In genomic region chr6:42049116-42049809, GRCh38 we compare ENCODE assay signal across 8 cellular contexts. TPM values are rescaled to one million over a fixed set of nuclear protein-coding genes. Genes with fewer than 3 reads are reported as not detected.
A peak's percentile ranks its signal among the peaks of the same experiment; 100 is the strongest.
DNase-seq lines count a peak whose midpoint lies in the region; ATAC-seq and TF ChIP-seq lines count a peak whose summit lies in the region.

No MANE protein-coding gene starts in this region.

- H3K27me3 Mint-ChIP-seq in type B pancreatic cell: peaks cover 9% of the 10 kb centered on the region

- H3K9me3 Mint-ChIP-seq in type B pancreatic cell: no peaks in the 10 kb centered on the region

- H3K27me3 ChIP-seq in heart left ventricle (no peaks in the 10 kb centered on the region), lower lobe of right lung (ENCODE audit: low read depth) (no peaks in the 10 kb centered on the region)

- H3K4me1 Mint-ChIP-seq in type B pancreatic cell (ENCODE audit: unreplicated experiment): peaks cover 42% of the 10 kb centered on the region

- H3K4me1 ChIP-seq in heart left ventricle: peaks cover 7 to 88% (median 62%) of the 10 kb centered on the region in 12 donors
- H3K4me1 ChIP-seq in lower lobe of right lung: peaks cover 63% of the 10 kb centered on the region

- no peak for TF ChIP-seq POLR2A in heart left ventricle (IDR thresholded peaks at IDR 0.05)

- peak overlapping the region; percentile 90 for H3K4me3 Mint-ChIP-seq in type B pancreatic cell

- TF ChIP-seq CTCF in heart left ventricle (IDR thresholded peaks at IDR 0.05) (no peak), astrocyte of the spinal cord (IDR thresholded peaks at IDR 0.05; ENCODE audit: low read depth, low read length) (no peak), lower lobe of right lung (IDR thresholded peaks at IDR 0.05) (no peak), type B pancreatic cell (conservative IDR thresholded peaks at IDR 0.05) (no peak)

- peaks cover 7% of the 10 kb centered on the region for H3K36me3 Mint-ChIP-seq in type B pancreatic cell

- H3K36me3 ChIP-seq in heart left ventricle: peaks cover 0 to 28% (median 23%) of the 10 kb centered on the region in 9 donors
- H3K36me3 ChIP-seq in lower lobe of right lung: peaks cover 25% of the 10 kb centered on the region

- H3K27ac ChIP-seq in heart left ventricle (peak overlapping the region; percentile 90 to 98 (median 94)), lower lobe of right lung (peak overlapping the region; percentile 90)

- H3K9me3 ChIP-seq in heart left ventricle: no peaks in the 10 kb centered on the region
- no peaks in the 10 kb centered on the region for H3K9me3 ChIP-seq in lower lobe of right lung

- ATAC-seq in heart left ventricle: no peak
- no peak for ATAC-seq in Right ventricle myocardium superior (ENCODE audit: poor library complexity)
- ATAC-seq in lower lobe of right lung: no peak

- DNase-seq in heart left ventricle (no peak), Right ventricle myocardium superior (no peak), astrocyte of the spinal cord (ENCODE audit: low read depth, low spot score) (no peak), lower lobe of right lung (no peak), type B pancreatic cell (ENCODE audit: extremely low spot score, unreplicated experiment) (no peak), superior temporal gyrus (ENCODE audit: extremely low spot score) (no peak), NCI-H446 (lab: John Stamatoyannopoulos, UW) (no peak)
- DNase-seq in activated CD4-positive, alpha-beta T cell treated with anti-CD3 and anti-CD28 coated beads for 4 hours: no peak

- intact Hi-C loops in heart left ventricle (cut with DNase I) (loop anchor here in 6 of 10 donors (5.0 to 10.0 kb wide), 4 partner anchors 127 to 684 kb away; partner anchors contain the start of genes BYSL (in 1 of the 6), MED20 (in 1 of the 6) and USP49 (in 1 of the 6)), Right ventricle myocardium superior (cut with DNase I) (loop anchor here (5.0 kb wide), 1 partner anchor 262 kb away; the partner anchor contains the start of gene TOMM6), lower lobe of right lung (cut with DNase I) (loop anchor here (10.0 kb wide), 1 partner anchor 114 kb away; no protein-coding TSS in a partner anchor)

- peak overlapping the region; percentile 40 to 87 (median 74) for H3K4me3 ChIP-seq in heart left ventricle
- H3K4me3 ChIP-seq in astrocyte of the spinal cord (ENCODE audit: low read depth, low read length): peak overlapping the region; percentile 83
- peak overlapping the region; percentile 92 for H3K4me3 ChIP-seq in lower lobe of right lung

- 52 to 66% (median 60%) methylated on average over 35 to 36 of the region's 36 CpGs for WGBS in heart left ventricle, 4 donors

- peak overlapping the region; percentile 79 for H3K27ac Mint-ChIP-seq in type B pancreatic cell

- in situ Hi-C loops in astrocyte of the spinal cord (cut with HindIII; ENCODE audit: low sequenced_read_pairs): no loop called here

RNA-seq across cellular contexts. Expression of gene TAF8, which starts 1.1 kb away (rescaled TPM):
- 10 to 100 TPM; 24.4 to 38.7 (median 28.4) TPM for total RNA-seq in heart left ventricle
- polyA plus RNA-seq in heart left ventricle: 10 to 100 TPM; 18.5 to 24.7 TPM
- 28.7 TPM for total RNA-seq in Right ventricle myocardium superior
- 35.1 TPM for total RNA-seq in lower lobe of right lung
- total RNA-seq in type B pancreatic cell (ENCODE audit: low replicate concordance): 30.7 and 36.0 TPM in 2 replicates
